In genomic region chr5:172795401-172795977, GRCh38 we compare ENCODE assay signal across 9 cellular contexts. TPM values are rescaled to one million over a fixed set of nuclear protein-coding genes. Genes with fewer than 3 reads are reported as not detected.
DNase-seq lines count a peak whose midpoint lies in the region; ATAC-seq and TF ChIP-seq lines count a peak whose summit lies in the region.
"Had no signal": no experiment of that assay in that cellular context is flagged by ENCODE, and none has a peak within 500 bp of the region (broad histone marks: within the 10 kb centered on the region; RNA-seq: fewer than 3 reads in every experiment).

No MANE protein-coding gene starts in this region.

- no peak overlapping the region for H3K27ac Mint-ChIP-seq in activated T-helper 17 cell treated with anti-CD3 and anti-CD28 coated beads, Interleukin-2, amount 50 U/mL, for 72 hours

- no peaks in the 10 kb centered on the region for H4K20me1 ChIP-seq in BLaER1 treated with 17β-estradiol and CSF1 and Interleukin-3, amounts not matched to agents 10 nM and 100 nM
- no peaks in the 10 kb centered on the region for H4K20me1 ChIP-seq in SK-N-SH (ENCODE audit: insufficient read depth)

- TF ChIP-seq RAD21 in SK-N-SH (IDR thresholded peaks at IDR 0.05; ENCODE audit: low read length): no peak

- H3K4me1 Mint-ChIP-seq in activated T-helper 17 cell treated with anti-CD3 and anti-CD28 coated beads, Interleukin-2, amount 50 U/mL, for 72 hours: peaks cover 16% of the 10 kb centered on the region

- no peak overlapping the region for H3K4me3 Mint-ChIP-seq in activated T-helper 17 cell treated with anti-CD3 and anti-CD28 coated beads, Interleukin-2, amount 50 U/mL, for 72 hours

- no peaks in the 10 kb centered on the region for H3K36me3 Mint-ChIP-seq in activated T-helper 17 cell treated with anti-CD3 and anti-CD28 coated beads, Interleukin-2, amount 50 U/mL, for 72 hours (ENCODE audit: low read depth)

- peaks cover 99 to 100% (median 100%) of the 10 kb centered on the region in 10 experiments for H3K4me1 ChIP-seq in BLaER1 treated with 17β-estradiol and CSF1 and Interleukin-3, amounts not matched to agents 10 nM and 100 nM
- H3K4me1 ChIP-seq in SK-N-SH (ENCODE audit: control insufficient read depth in 1 of 2, insufficient read depth in 2 of 2, low read depth in 1 of 2, low read length in 1 of 2) (peaks cover 0 to 30% of the 10 kb centered on the region in 2 experiments; a peak in 2 of 4 replicates), ovary (ENCODE audit: insufficient read depth) (peaks cover 13% of the 10 kb centered on the region)

- H3K9me2 ChIP-seq in SK-N-SH: no peaks in the 10 kb centered on the region

- TF ChIP-seq CTCF in SK-N-SH (IDR thresholded peaks at IDR 0.05) (no peak), ovary (IDR thresholded peaks at IDR 0.05) (peak in 2 of 3 donors; percentile 21 to 47)

- no peaks in the 10 kb centered on the region for H3K27me3 Mint-ChIP-seq in activated T-helper 17 cell treated with anti-CD3 and anti-CD28 coated beads, Interleukin-2, amount 50 U/mL, for 72 hours

- H3K79me2 ChIP-seq in SK-N-SH (ENCODE audit: insufficient read depth): no peaks in the 10 kb centered on the region

- peak overlapping the region; percentile 1 to 66 (median 31); a peak in 13 of 22 replicates for H3K9ac ChIP-seq in BLaER1 treated with 17β-estradiol and CSF1 and Interleukin-3, amounts not matched to agents 10 nM and 100 nM
- no peak overlapping the region for H3K9ac ChIP-seq in SK-N-SH

- H3F3A ChIP-seq in SK-N-SH (replicated peaks; ENCODE audit: insufficient read depth): peaks cover 17% of the 10 kb centered on the region

- peak overlapping the region; percentile 57 to 90 (median 80) for H3K27ac ChIP-seq in BLaER1 treated with 17β-estradiol and CSF1 and Interleukin-3, amounts not matched to agents 10 nM and 100 nM
- H3K27ac ChIP-seq in SK-N-SH (ENCODE audit: low read depth in 2 of 2, low read length in 1 of 2) (peak overlapping the region in 1 of 2 experiments; percentile 18; a peak in 1 of 4 replicates), ovary (peak overlapping the region; percentile 4 to 77)

- H3K4me2 ChIP-seq in BLaER1 treated with 17β-estradiol and CSF1 and Interleukin-3, amounts not matched to agents 10 nM and 100 nM: peak overlapping the region; percentile 75 to 97 (median 89)
- H3K4me2 ChIP-seq in SK-N-SH: no peak overlapping the region

- TF ChIP-seq EP300 in SK-N-SH (IDR thresholded peaks at IDR 0.05; ENCODE audit: borderline replicate concordance in 1 of 2, low read depth in 1 of 2, low read length in 1 of 2): no peak
- TF ChIP-seq EP300 in ovary (IDR thresholded peaks at IDR 0.05): peak; percentile 99

- DNase-seq in SK-N-SH (no peak), glomerular visceral epithelial cell (ENCODE audit: extremely low spot score) (peak; percentile 93), ovary (peak; percentile 98 to 99 (median 99)), GM19240 (ENCODE audit: insufficient read length, low spot score) (no peak), HEK293T (ENCODE audit: extremely low spot score) (no peak)
- DNase-seq: central memory CD4-positive, alpha-beta T cell had no signal

- CTCF ChIA-PET in SK-N-SH (lab: Yijun Ruan, JAX) (interaction anchor here (1.0 to 1.1 kb wide), 2 partner anchors 163 to 316 kb away, joined by 3 to 4 read pairs; no protein-coding TSS in a partner anchor), HEK293T (lab: Yijun Ruan, JAX) (no interaction called here)

- no peak for ATAC-seq in HG03432 (IDR thresholded peaks at IDR 0.05; ENCODE audit: unreplicated experiment)
- no peak for ATAC-seq in activated T-helper 17 cell treated with anti-CD3 and anti-CD28 coated beads, Interleukin-2, amount 50 U/mL, for 72 hours (replicated peaks)

- H2AFZ ChIP-seq in SK-N-SH (ENCODE audit: low read depth): no peak overlapping the region

- no peak overlapping the region; a peak in 1 of 20 replicates for H3K4me3 ChIP-seq in BLaER1 treated with 17β-estradiol and CSF1 and Interleukin-3, amounts not matched to agents 10 nM and 100 nM
- H3K4me3 ChIP-seq in SK-N-SH (ENCODE audit: low read depth in 2 of 2, low read length in 1 of 2): no peak overlapping the region
- no peak overlapping the region for H3K4me3 ChIP-seq in ovary

- 89% methylated on average over 7 of the region's 12 CpGs for WGBS in SK-N-SH (ENCODE audit: low lambda C conversion rate)
- WGBS in ovary, 3 donors: 4 to 7% (median 7%) methylated on average over 12 of the region's 12 CpGs

- peaks cover 0 to 7% (median 0%) of the 10 kb centered on the region in 11 experiments; a peak in 1 of 22 replicates for H3K9me3 ChIP-seq in BLaER1 treated with 17β-estradiol and CSF1 and Interleukin-3, amounts not matched to agents 10 nM and 100 nM (replicated peaks in 1 of 11)
- no peaks in the 10 kb centered on the region for H3K9me3 ChIP-seq in SK-N-SH
- no peaks in the 10 kb centered on the region for H3K9me3 ChIP-seq in ovary

- POLR2A ChIA-PET in SK-N-SH (lab: Yijun Ruan, JAX) (no interaction called here), HEK293T (lab: Yijun Ruan, JAX) (interaction anchor here (1.5 to 1.6 kb wide), 2 partner anchors 24 to 29 kb away, joined by 3 to 8 read pairs; partner anchors contain the start of gene DUSP1)

- no peaks in the 10 kb centered on the region for H3K27me3 ChIP-seq in BLaER1 treated with 17β-estradiol and CSF1 and Interleukin-3, amounts not matched to agents 10 nM and 100 nM
- H3K27me3 ChIP-seq in SK-N-SH (ENCODE audit: insufficient read depth): no peaks in the 10 kb centered on the region
- no peaks in the 10 kb centered on the region for H3K27me3 ChIP-seq in ovary

- no peaks in the 10 kb centered on the region for H3K9me3 Mint-ChIP-seq in activated T-helper 17 cell treated with anti-CD3 and anti-CD28 coated beads, Interleukin-2, amount 50 U/mL, for 72 hours

- intact Hi-C loops in ovary (cut with DNase I): loop anchor here in 3 of 4 donors (2.0 to 10.0 kb wide), 4 partner anchors 23 to 107 kb away; no protein-coding TSS in a partner anchor

- no peaks in the 10 kb centered on the region for H3K36me3 ChIP-seq in BLaER1 treated with 17β-estradiol and CSF1 and Interleukin-3, amounts not matched to agents 10 nM and 100 nM
- no peaks in the 10 kb centered on the region for H3K36me3 ChIP-seq in SK-N-SH (replicated peaks in 1 of 2; ENCODE audit: control insufficient read depth in 1 of 2, insufficient read depth in 2 of 2, low read length in 1 of 2)
- no peaks in the 10 kb centered on the region for H3K36me3 ChIP-seq in ovary

- peak; percentile 34 for TF ChIP-seq POLR2A in ovary (IDR thresholded peaks at IDR 0.05)

TF ChIP-seq in SK-N-SH, 30 proteins besides CTCF, POLR2A, EP300 and RAD21 (continues in another document):
- TF ChIP-seq TCF12 (IDR thresholded peaks at IDR 0.05) (peak; percentile 30; the same call in 1 of the 2 replicates), NFIC (IDR thresholded peaks at IDR 0.05; ENCODE audit: borderline replicate concordance) (peak; percentile 8; the same call in 1 of the 2 replicates), FOSL2 (IDR thresholded peaks at IDR 0.05; ENCODE audit: borderline replicate concordance, low read depth) (peak; percentile 32; the same call in 1 of the 2 replicates), CHD2 (IDR thresholded peaks at IDR 0.05; ENCODE audit: low read length, partially characterized antibody) (no peak), MAX (IDR thresholded peaks at IDR 0.05; ENCODE audit: low read depth) (no peak), GABPA (IDR thresholded peaks at IDR 0.05; ENCODE audit: low read depth) (no peak), JUND (IDR thresholded peaks at IDR 0.05) (0 out of 2 replicates have a peak, but pooled peaks have one; percentile 8)

TF ChIP-seq in HEK293T, 16 proteins besides CTCF, POLR2A, EP300 and RAD21:
- TF ChIP-seq FOXM1 (IDR thresholded peaks at IDR 0.05; ENCODE audit: borderline replicate concordance) (no peak), CTBP1 (IDR thresholded peaks at IDR 0.05; ENCODE audit: borderline replicate concordance) (no peak), L3MBTL2 (conservative IDR thresholded peaks at IDR 0.05) (no peak), FOXA1 (IDR thresholded peaks at IDR 0.05) (no peak), TARDBP (IDR thresholded peaks at IDR 0.05) (no peak), FOXK2 (IDR thresholded peaks at IDR 0.05) (no peak), SP1 (IDR thresholded peaks at IDR 0.05) (no peak)

RNA-seq across cellular contexts. Expression of gene DUSP1, which starts 24.5 kb away (rescaled TPM):
- 373 and 455 TPM in 2 replicates for polyA plus RNA-seq in SK-N-SH (2012; rRNA removed)
- 208 and 248 TPM in 2 replicates for polyA plus RNA-seq in SK-N-SH (2012; cell fraction: cytosol; rRNA removed)
- 873 and 891 TPM in 2 replicates for polyA plus RNA-seq in SK-N-SH (2012; cell fraction: nucleus; rRNA removed)
- total RNA-seq in ovary: 1,000 to 10,000 TPM in 2 of 7 donors, 100 to 1,000 TPM in 5; 112 to 2,672 (median 185) TPM
- polyA plus RNA-seq in ovary: 100 to 1,000 TPM; 201 to 248 TPM
- 10 to 100 TPM; 18.3 to 24.6 TPM for total RNA-seq in activated T-helper 17 cell treated with anti-CD3 and anti-CD28 coated beads, Interleukin-2, amount 50 U/mL, for 72 hours

RNA-seq across cellular contexts. Expression of gene ERGIC1, which starts 38.6 kb away (rescaled TPM):
- polyA plus RNA-seq in SK-N-SH (2012; rRNA removed): 101 and 111 TPM in 2 replicates
- 69.4 and 95.6 TPM in 2 replicates for polyA plus RNA-seq in SK-N-SH (2012; cell fraction: cytosol; rRNA removed)
- 40.7 and 61.0 TPM in 2 replicates for polyA plus RNA-seq in SK-N-SH (2012; cell fraction: nucleus; rRNA removed)
- total RNA-seq in ovary: 100 to 1,000 TPM in 2 of 7 donors, 10 to 100 TPM in 5; 41.7 to 132 (median 92.3) TPM
- 100 to 1,000 TPM in 1 of 2 donors, 10 to 100 TPM in 1; 76.4 to 147 TPM for polyA plus RNA-seq in ovary
- total RNA-seq in activated T-helper 17 cell treated with anti-CD3 and anti-CD28 coated beads, Interleukin-2, amount 50 U/mL, for 72 hours: 10 to 100 TPM; 34.0 to 35.7 TPM

Comparison
In these comparisons a context has a peak if more than half of its experiments do, and no peak if none do; other contexts are left out.
1. DNase-seq: peak in glomerular visceral epithelial cell (single experiment) and ovary (5 of 5); none in SK-N-SH (single experiment), GM19240 (single experiment) and HEK293T (single experiment).
2. RNA of gene DUSP1, which starts 24.5 kb away (total RNA-seq): 112 to 2,672 TPM in ovary; 18.3 to 24.6 TPM in activated T-helper 17 cell treated with anti-CD3 and anti-CD28 coated beads, Interleukin-2, amount 50 U/mL, for 72 hours; every median in the first group is over 4 times any median in the second.